Comparison of ENCODE assay signal across 12 cellular contexts in the genomic region with DNA sequence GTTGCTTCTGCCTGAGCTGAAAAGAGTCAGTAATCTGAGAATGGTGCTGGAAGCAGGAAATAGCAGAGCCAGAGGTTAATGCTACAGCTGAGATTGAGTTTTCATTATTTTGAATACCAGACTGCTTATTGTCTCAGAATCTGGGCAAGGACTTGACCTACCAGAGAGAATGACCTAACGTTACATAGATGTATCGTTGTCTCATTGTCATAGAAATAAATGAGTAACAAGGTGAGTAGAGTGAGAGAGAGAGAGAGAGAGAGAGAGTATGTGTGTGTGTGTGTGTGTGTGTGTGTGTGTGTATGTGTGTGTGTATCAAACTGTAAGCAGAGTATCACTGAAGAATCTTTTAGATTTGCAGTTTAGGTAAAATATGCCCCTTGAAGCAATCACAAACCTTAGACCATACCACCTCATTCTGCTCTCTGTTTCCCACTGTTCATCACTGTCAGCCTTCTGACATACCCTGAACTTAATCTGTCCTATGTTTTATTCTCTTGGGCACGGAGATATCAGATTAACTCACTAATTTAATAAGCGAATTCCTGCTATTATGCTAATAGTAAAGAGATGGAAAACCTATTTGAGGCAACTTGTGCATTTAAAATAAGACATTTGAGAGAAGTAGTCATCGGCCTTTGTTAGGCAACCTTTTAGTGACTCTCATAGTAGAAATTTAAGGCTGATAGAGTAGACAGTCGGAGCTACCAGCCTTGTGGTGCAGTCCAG.
DNase-seq lines count a peak whose midpoint lies in the region; ATAC-seq, FAIRE-seq and TF ChIP-seq lines count a peak whose summit lies in the region.
"Had no signal": no experiment of that assay in that cellular context is flagged by ENCODE, and none has a peak within 500 bp of the region (broad histone marks: within the 10 kb centered on the region; RNA-seq: fewer than 3 reads in every experiment).

No MANE protein-coding gene starts in this region.

- TF ChIP-seq POLR2A in GM12891 (IDR thresholded peaks at IDR 0.05; ENCODE audit: low read depth, low read length): no peak

- no peak overlapping the region for H3K4me3 Mint-ChIP-seq in WTC11
- H3K4me3 Mint-ChIP-seq: activated B cell treated with CpG ODN at 0.5 μM for 24 hours had no signal

- peak overlapping the region; percentile 92 for H3K27ac ChIP-seq in GM23248

- H3K36me3 ChIP-seq in GM23248 (ENCODE audit: low read depth) (0 out of 2 replicates have a peak, but pooled peaks cover 12% of the 10 kb centered on the region), skeletal muscle satellite cell (ENCODE audit: insufficient read depth, low read length) (peaks cover 29% of the 10 kb centered on the region)

- H3K9ac ChIP-seq in GM23248: peak overlapping the region; percentile 61
- H3K9ac ChIP-seq in skeletal muscle satellite cell (ENCODE audit: low read depth, low read length): peak overlapping the region; percentile 72

- no peaks in the 10 kb centered on the region for H3K27me3 Mint-ChIP-seq in WTC11 (ENCODE audit: low read depth)

- H3K4me3 ChIP-seq in GM23248 (peak overlapping the region; percentile 37; the same call in 1 of the 2 replicates), skeletal muscle satellite cell (ENCODE audit: low read length) (peak overlapping the region; percentile 10)

- H3K27ac Mint-ChIP-seq in WTC11: peak overlapping the region; percentile 0; the same call in 1 of the 2 replicates
- H3K27ac Mint-ChIP-seq: activated B cell treated with CpG ODN at 0.5 μM for 24 hours had no signal

- H3K36me3 Mint-ChIP-seq in WTC11: no peaks in the 10 kb centered on the region

- 47 to 54% methylated on average over 6 of the region's 6 CpGs for WGBS in GM23248 (ENCODE audit: low coverage in 1 of 2, low lambda C conversion rate in 2 of 2, missing lambda C conversion rate in 2 of 2), 2 experiments

- H3K4me1 ChIP-seq in GM23248 (ENCODE audit: insufficient read depth) (peaks cover 47% of the 10 kb centered on the region), skeletal muscle satellite cell (ENCODE audit: control insufficient read depth, insufficient read depth, low read length) (peaks cover 66% of the 10 kb centered on the region)

- H3K9me3 Mint-ChIP-seq in WTC11: no peaks in the 10 kb centered on the region

- no peak overlapping the region for H2AFZ ChIP-seq in GM23248

- TF ChIP-seq CTCF in WTC11 (IDR thresholded peaks at IDR 0.05): no peak

- H3K4me2 ChIP-seq in GM23248 (ENCODE audit: unreplicated experiment): peak overlapping the region; percentile 65
- peak overlapping the region; percentile 64 for H3K4me2 ChIP-seq in skeletal muscle satellite cell (ENCODE audit: low read length)

- H4K20me1 ChIP-seq in GM23248 (ENCODE audit: insufficient read depth): no peaks in the 10 kb centered on the region

- H3K9me2 ChIP-seq in GM23248 (ENCODE audit: insufficient read depth): no peaks in the 10 kb centered on the region

- H3F3A ChIP-seq in GM23248 (ENCODE audit: insufficient read depth): peaks cover 67% of the 10 kb centered on the region

- DNase-seq in GM23248 (peak; percentile 95), WTC11 (ENCODE audit: low spot score) (no peak), fibroblast of peridontal ligament (ENCODE audit: extremely low read depth) (peak; percentile 89), GM12891 (ENCODE audit: insufficient read length, low spot score) (no peak), NCI-H1417 (lab: John Stamatoyannopoulos, UW) (no peak)
- DNase-seq: activated B cell treated with CpG ODN at 0.5 μM for 24 hours; DMS53; stimulated activated CD4-positive, alpha-beta T cell treated with anti-CD3 and anti-CD28 coated beads, Interleukin-4, amount 100 ng/mL, for 1 hour; substantia nigra had no signal

- H3K9me3 ChIP-seq in GM23248 (ENCODE audit: low read depth): no peaks in the 10 kb centered on the region
- no peaks in the 10 kb centered on the region for H3K9me3 ChIP-seq in skeletal muscle satellite cell (replicated peaks; ENCODE audit: low read length)

- ATAC-seq in WTC11 (no peak), HG02623 (IDR thresholded peaks at IDR 0.05; ENCODE audit: unreplicated experiment) (no peak), HG02840 (IDR thresholded peaks at IDR 0.05; ENCODE audit: low FRiP score, unreplicated experiment) (no peak)

- H3K27me3 ChIP-seq in GM23248 (replicated peaks; ENCODE audit: insufficient read depth) (no peaks in the 10 kb centered on the region), skeletal muscle satellite cell (ENCODE audit: control insufficient read depth, insufficient read depth, low read length) (no peaks in the 10 kb centered on the region)

- in situ Hi-C loops in GM23248 (cut with MboI): no loop called here

- no peaks in the 10 kb centered on the region for H3K4me1 Mint-ChIP-seq in WTC11
- H3K4me1 Mint-ChIP-seq: activated B cell treated with CpG ODN at 0.5 μM for 24 hours had no signal

- no peak for FAIRE-seq in GM12891 (lab: Jason Lieb, UNC)

- POLR2A ChIA-PET in WTC11 (lab: Charles Lee): interaction anchor here (0.5 kb wide), 1 partner anchor 398 kb away, joined by 3 read pairs; no protein-coding TSS in a partner anchor

- peaks cover 24% of the 10 kb centered on the region for H3K79me2 ChIP-seq in GM23248 (ENCODE audit: insufficient read depth)

- CTCF ChIA-PET in WTC11 (lab: Charles Lee): no interaction called here

TF ChIP-seq in WTC11, 78 proteins besides CTCF, POLR2A, EP300 and RAD21 (continues in another document):
- no peak for TF ChIP-seq ZNF317 (CRISPR knock-in tag; IDR thresholded peaks at IDR 0.05; ENCODE audit: borderline replicate concordance, low read depth)
- TF ChIP-seq, protein P1, sequence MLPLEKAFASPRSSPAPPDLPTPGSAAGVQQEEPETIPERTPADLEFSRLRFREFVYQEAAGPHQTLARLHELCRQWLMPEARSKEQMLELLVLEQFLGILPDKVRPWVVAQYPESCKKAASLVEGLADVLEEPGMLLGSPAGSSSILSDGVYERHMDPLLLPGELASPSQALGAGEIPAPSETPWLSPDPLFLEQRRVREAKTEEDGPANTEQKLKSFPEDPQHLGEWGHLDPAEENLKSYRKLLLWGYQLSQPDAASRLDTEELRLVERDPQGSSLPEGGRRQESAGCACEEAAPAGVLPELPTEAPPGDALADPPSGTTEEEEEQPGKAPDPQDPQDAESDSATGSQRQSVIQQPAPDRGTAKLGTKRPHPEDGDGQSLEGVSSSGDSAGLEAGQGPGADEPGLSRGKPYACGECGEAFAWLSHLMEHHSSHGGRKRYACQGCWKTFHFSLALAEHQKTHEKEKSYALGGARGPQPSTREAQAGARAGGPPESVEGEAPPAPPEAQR (CRISPR knock-in tag; IDR thresholded peaks at IDR 0.05): no peak

TF ChIP-seq in GM12891, 5 proteins besides CTCF, POLR2A, EP300 and RAD21:
- TF ChIP-seq POLR2AphosphoS5 (IDR thresholded peaks at IDR 0.05; ENCODE audit: low read depth, low read length) (no peak), TAF1 (IDR thresholded peaks at IDR 0.05; ENCODE audit: low read depth, low read length) (no peak), POU2F2 (IDR thresholded peaks at IDR 0.05; ENCODE audit: low read depth, low read length) (no peak), SPI1 (IDR thresholded peaks at IDR 0.05; ENCODE audit: low read depth, low read length) (no peak), PAX5 (IDR thresholded peaks at IDR 0.05; ENCODE audit: insufficient read depth, low read length, severe bottlenecking) (no peak)
TF ChIP-seq in GM12891: peak in this region for 0.

Comparison
In these comparisons a context has a peak if more than half of its experiments do, and no peak if none do; other contexts are left out.
1. DNase-seq: peak in GM23248 (single experiment) and fibroblast of peridontal ligament (single experiment); none in WTC11 (single experiment), GM12891 (single experiment) and NCI-H1417 (0 of 3).